1 cellular context compared by ENCODE assay signal in the genomic region with DNA sequence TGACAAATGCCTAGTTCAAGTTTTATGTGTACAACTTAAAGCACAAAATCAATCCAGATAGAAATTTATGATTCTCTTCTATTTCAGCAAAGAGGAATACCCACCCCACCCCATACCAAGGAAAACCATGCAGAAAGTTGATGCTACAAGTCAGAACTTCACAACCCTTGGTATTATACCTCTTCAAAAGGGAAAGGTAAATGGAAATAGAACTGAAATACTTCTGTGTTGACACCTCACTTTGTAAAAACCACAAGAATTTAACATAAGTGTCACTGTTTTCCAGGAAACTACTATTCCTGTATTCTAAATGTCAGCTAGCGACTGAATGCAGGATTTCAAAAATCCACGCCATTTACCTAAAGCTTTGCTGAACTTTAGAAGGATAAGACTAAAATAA.
TF ChIP-seq lines count a peak whose summit lies in the region.

No MANE protein-coding gene starts in this region.

TF ChIP-seq in H1, 55 proteins besides CTCF, POLR2A, EP300 and RAD21:
- TF ChIP-seq BRCA1 (IDR thresholded peaks at IDR 0.05; ENCODE audit: low read depth, low read length) (no peak), KDM4A (IDR thresholded peaks at IDR 0.05; ENCODE audit: low read depth, low read length, severe bottlenecking) (no peak), MAFK (IDR thresholded peaks at IDR 0.05; ENCODE audit: low read depth, low read length) (no peak), SIN3A (conservative IDR thresholded peaks at IDR 0.05 in 1 of 2, IDR thresholded peaks at IDR 0.05 in 1 of 2; ENCODE audit: low read depth in 1 of 2, low read length in 2 of 2) (no peak), EZH2 (IDR thresholded peaks at IDR 0.05; ENCODE audit: low read depth, low read length, severe bottlenecking) (no peak)
